In the genomic region with DNA sequence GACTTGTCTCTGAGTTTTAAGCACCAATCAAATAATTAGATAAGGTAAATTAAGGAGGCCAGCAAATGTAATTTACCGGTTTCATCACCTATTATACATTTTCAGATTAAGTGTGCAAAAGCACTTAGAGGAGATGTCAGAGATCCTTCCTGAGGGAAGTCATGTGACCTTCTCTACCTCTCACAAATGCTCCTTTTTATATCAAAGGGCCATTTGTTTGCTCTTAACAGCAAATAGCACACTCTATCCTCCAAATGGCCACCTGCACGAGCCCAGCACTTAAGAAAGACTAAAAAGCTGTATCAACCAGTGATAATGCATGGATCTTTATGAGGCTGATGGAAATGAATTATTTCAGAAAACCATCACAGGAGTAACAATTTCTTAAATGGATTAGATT, we compare ENCODE assay signal across 2 cellular contexts.
TF ChIP-seq lines count a peak whose summit lies in the region.

No MANE protein-coding gene starts in this region.

TF ChIP-seq in SK-N-SH, 30 proteins besides CTCF, POLR2A, EP300 and RAD21 (continued from another document):
- TF ChIP-seq, protein P1, sequence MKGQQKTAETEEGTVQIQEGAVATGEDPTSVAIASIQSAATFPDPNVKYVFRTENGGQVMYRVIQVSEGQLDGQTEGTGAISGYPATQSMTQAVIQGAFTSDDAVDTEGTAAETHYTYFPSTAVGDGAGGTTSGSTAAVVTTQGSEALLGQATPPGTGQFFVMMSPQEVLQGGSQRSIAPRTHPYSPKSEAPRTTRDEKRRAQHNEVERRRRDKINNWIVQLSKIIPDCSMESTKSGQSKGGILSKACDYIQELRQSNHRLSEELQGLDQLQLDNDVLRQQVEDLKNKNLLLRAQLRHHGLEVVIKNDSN (IDR thresholded peaks at IDR 0.05; ENCODE audit: borderline replicate concordance, low read depth), result peak; percentile 12; the same call in 1 of the 2 replicates
- TF ChIP-seq, protein P2, sequence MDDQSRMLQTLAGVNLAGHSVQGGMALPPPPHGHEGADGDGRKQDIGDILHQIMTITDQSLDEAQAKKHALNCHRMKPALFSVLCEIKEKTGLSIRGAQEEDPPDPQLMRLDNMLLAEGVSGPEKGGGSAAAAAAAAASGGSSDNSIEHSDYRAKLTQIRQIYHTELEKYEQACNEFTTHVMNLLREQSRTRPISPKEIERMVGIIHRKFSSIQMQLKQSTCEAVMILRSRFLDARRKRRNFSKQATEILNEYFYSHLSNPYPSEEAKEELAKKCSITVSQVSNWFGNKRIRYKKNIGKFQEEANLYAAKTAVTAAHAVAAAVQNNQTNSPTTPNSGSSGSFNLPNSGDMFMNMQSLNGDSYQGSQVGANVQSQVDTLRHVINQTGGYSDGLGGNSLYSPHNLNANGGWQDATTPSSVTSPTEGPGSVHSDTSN (IDR thresholded peaks at IDR 0.05), result no peak
- no peak for TF ChIP-seq FOXM1 (IDR thresholded peaks at IDR 0.05; ENCODE audit: low read depth)

TF ChIP-seq in SK-N-SH treated with all-trans-retinoic acid at 6 μM for 48 hours, 23 proteins besides CTCF, POLR2A, EP300 and RAD21 (continued from another document):
- TF ChIP-seq, protein P3, sequence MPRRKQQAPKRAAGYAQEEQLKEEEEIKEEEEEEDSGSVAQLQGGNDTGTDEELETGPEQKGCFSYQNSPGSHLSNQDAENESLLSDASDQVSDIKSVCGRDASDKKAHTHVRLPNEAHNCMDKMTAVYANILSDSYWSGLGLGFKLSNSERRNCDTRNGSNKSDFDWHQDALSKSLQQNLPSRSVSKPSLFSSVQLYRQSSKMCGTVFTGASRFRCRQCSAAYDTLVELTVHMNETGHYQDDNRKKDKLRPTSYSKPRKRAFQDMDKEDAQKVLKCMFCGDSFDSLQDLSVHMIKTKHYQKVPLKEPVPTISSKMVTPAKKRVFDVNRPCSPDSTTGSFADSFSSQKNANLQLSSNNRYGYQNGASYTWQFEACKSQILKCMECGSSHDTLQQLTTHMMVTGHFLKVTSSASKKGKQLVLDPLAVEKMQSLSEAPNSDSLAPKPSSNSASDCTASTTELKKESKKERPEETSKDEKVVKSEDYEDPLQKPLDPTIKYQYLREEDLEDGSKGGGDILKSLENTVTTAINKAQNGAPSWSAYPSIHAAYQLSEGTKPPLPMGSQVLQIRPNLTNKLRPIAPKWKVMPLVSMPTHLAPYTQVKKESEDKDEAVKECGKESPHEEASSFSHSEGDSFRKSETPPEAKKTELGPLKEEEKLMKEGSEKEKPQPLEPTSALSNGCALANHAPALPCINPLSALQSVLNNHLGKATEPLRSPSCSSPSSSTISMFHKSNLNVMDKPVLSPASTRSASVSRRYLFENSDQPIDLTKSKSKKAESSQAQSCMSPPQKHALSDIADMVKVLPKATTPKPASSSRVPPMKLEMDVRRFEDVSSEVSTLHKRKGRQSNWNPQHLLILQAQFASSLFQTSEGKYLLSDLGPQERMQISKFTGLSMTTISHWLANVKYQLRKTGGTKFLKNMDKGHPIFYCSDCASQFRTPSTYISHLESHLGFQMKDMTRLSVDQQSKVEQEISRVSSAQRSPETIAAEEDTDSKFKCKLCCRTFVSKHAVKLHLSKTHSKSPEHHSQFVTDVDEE (CRISPR knock-in tag; IDR thresholded peaks at IDR 0.05), result no peak
- no peak for TF ChIP-seq ISL1 (CRISPR knock-in tag; IDR thresholded peaks at IDR 0.05)
- TF ChIP-seq ZNF565 (CRISPR knock-in tag; conservative IDR thresholded peaks at IDR 0.05; ENCODE audit: low read depth), result no peak
- no peak for TF ChIP-seq ZNF8 (CRISPR knock-in tag; IDR thresholded peaks at IDR 0.05)
- no peak for TF ChIP-seq GLIS3 (CRISPR knock-in tag; IDR thresholded peaks at IDR 0.05)
- TF ChIP-seq, protein P4, sequence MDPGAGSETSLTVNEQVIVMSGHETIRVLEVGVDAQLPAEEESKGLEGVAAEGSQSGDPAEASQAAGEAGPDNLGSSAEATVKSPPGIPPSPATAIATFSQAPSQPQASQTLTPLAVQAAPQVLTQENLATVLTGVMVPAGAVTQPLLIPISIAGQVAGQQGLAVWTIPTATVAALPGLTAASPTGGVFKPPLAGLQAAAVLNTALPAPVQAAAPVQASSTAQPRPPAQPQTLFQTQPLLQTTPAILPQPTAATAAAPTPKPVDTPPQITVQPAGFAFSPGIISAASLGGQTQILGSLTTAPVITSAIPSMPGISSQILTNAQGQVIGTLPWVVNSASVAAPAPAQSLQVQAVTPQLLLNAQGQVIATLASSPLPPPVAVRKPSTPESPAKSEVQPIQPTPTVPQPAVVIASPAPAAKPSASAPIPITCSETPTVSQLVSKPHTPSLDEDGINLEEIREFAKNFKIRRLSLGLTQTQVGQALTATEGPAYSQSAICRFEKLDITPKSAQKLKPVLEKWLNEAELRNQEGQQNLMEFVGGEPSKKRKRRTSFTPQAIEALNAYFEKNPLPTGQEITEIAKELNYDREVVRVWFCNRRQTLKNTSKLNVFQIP (CRISPR knock-in tag; IDR thresholded peaks at IDR 0.05; ENCODE audit: borderline replicate concordance, low read depth), result no peak
- no peak for TF ChIP-seq CSDC2 (CRISPR knock-in tag; IDR thresholded peaks at IDR 0.05)
